22 cellular contexts compared by ENCODE assay signal in the genomic region with DNA sequence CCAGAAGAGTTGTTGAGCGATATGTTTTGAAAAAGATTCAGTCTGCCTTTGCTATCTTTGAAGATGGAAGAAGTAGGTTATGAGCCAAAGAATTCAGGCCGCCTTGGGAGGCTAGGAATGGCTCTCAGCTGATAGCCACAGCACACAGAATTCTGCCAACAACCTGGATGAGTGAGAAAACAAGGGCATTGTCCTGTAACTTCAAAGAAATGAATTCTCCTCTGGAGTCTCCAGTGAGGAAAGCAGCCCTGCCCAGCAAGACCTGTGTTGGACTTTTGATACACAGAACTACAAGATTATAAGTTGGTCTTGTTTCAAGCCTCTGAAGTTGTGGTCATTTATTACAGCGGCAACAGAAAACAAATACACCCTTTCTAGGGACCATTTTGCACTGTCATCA.
A peak's percentile ranks its signal among the peaks of the same experiment; 100 is the strongest.
DNase-seq lines count a peak whose midpoint lies in the region; ATAC-seq and TF ChIP-seq lines count a peak whose summit lies in the region.
"Had no signal": no experiment of that assay in that cellular context is flagged by ENCODE, and none has a peak within 500 bp of the region (broad histone marks: within the 10 kb centered on the region; RNA-seq: fewer than 3 reads in every experiment).

No MANE protein-coding gene starts in this region.

- no peaks in the 10 kb centered on the region for H3K4me1 ChIP-seq in IMR-90 (ENCODE audit: control insufficient read depth, insufficient read depth, low read length)
- peaks cover 7% of the 10 kb centered on the region for H3K4me1 ChIP-seq in neural progenitor cell
- H3K4me1 ChIP-seq: BE2C, SJSA1 had no signal

- CTCF ChIA-PET in IMR-90 (lab: Yijun Ruan, JAX), result no interaction called here

- no peak for TF ChIP-seq RAD21 in IMR-90 (IDR thresholded peaks at IDR 0.05; ENCODE audit: low read length)

- H2BK5ac ChIP-seq in IMR-90 (ENCODE audit: low read depth, low read length, poor library complexity, severe bottlenecking), result no peak overlapping the region

- no peak overlapping the region for H2AK5ac ChIP-seq in IMR-90 (ENCODE audit: low read depth, low read length)

- H3K9me3 Mint-ChIP-seq in neural progenitor cell, result peaks cover 49% of the 10 kb centered on the region
- peaks cover 21% of the 10 kb centered on the region for H3K9me3 Mint-ChIP-seq in activated T-cell treated with anti-CD3 and anti-CD28 coated beads, Interleukin-2, amount 50 U/mL, for 4 hours

- POLR2A ChIA-PET in IMR-90 (lab: Charles Lee; ENCODE audit: unreplicated experiment), result no interaction called here

- no peaks in the 10 kb centered on the region for H3K79me1 ChIP-seq in IMR-90 (ENCODE audit: low read depth in 1 of 2, low read length in 2 of 2)

- H2BK20ac ChIP-seq in IMR-90 (ENCODE audit: low read depth, low read length), result 0 out of 2 replicates have a peak overlapping the region, but pooled peaks have one; percentile 6

- H2AFZ ChIP-seq in IMR-90 (replicated peaks; ENCODE audit: low read length, poor library complexity), result no peak overlapping the region
- peak overlapping the region; percentile 83 for H2AFZ ChIP-seq in neural progenitor cell (replicated peaks)
- H2AFZ ChIP-seq: GM23248 had no signal

- no peak overlapping the region for H3K4me3 ChIP-seq in IMR-90 (ENCODE audit: insufficient read depth, low read depth, low read length)
- no peak overlapping the region for H3K4me3 ChIP-seq in WERI-Rb-1 (ENCODE audit: low read depth, low read length)
- no peak overlapping the region for H3K4me3 ChIP-seq in neural progenitor cell
- H3K4me3 ChIP-seq: GM23248, SJSA1 had no signal

- H3K4me2 ChIP-seq in IMR-90 (ENCODE audit: low read depth, low read length) (no peak overlapping the region), neural progenitor cell (no peak overlapping the region)

- H3K4me1 Mint-ChIP-seq in neural progenitor cell, result peaks cover 22% of the 10 kb centered on the region
- no peaks in the 10 kb centered on the region for H3K4me1 Mint-ChIP-seq in activated T-cell treated with anti-CD3 and anti-CD28 coated beads, Interleukin-2, amount 50 U/mL, for 4 hours (ENCODE audit: low read depth)
- H3K4me1 Mint-ChIP-seq: CD14-positive monocyte had no signal

- no peak overlapping the region for H4K91ac ChIP-seq in IMR-90 (ENCODE audit: insufficient read depth, low read depth, low read length)

- peaks cover 14% of the 10 kb centered on the region for H3K36me3 Mint-ChIP-seq in neural progenitor cell
- no peaks in the 10 kb centered on the region for H3K36me3 Mint-ChIP-seq in activated T-cell treated with anti-CD3 and anti-CD28 coated beads, Interleukin-2, amount 50 U/mL, for 4 hours (ENCODE audit: insufficient read depth)
- H3K36me3 Mint-ChIP-seq: CD14-positive monocyte had no signal

- no peak overlapping the region for H3K4me3 Mint-ChIP-seq in neural progenitor cell
- H3K4me3 Mint-ChIP-seq in activated T-cell treated with anti-CD3 and anti-CD28 coated beads, Interleukin-2, amount 50 U/mL, for 4 hours, result no peak overlapping the region
- H3K4me3 Mint-ChIP-seq: CD14-positive monocyte had no signal

- H3K79me2 ChIP-seq in neural progenitor cell (ENCODE audit: low read depth), result no peaks in the 10 kb centered on the region

- H4K5ac ChIP-seq in IMR-90 (ENCODE audit: low read depth, low read length), result no peak overlapping the region

- no peak overlapping the region for H2BK15ac ChIP-seq in IMR-90 (ENCODE audit: low read depth, low read length)

- no CpG with 5 or more reads among the region's 3 CpGs for WGBS in IMR-90 (ENCODE audit: extremely low coverage in 2 of 2, insufficient read length in 1 of 2), 2 experiments

- no peaks in the 10 kb centered on the region for H3F3A ChIP-seq in neural progenitor cell (ENCODE audit: low read depth)

- H3K23ac ChIP-seq in IMR-90 (ENCODE audit: low read depth, low read length), result no peak overlapping the region

- dilution Hi-C loops in IMR-90 (cut with HindIII; ENCODE audit: low sequenced_read_pairs, unreplicated experiment), result no loop called here

- H3K9ac ChIP-seq in IMR-90 (ENCODE audit: low read depth, low read length), result no peak overlapping the region
- no peak overlapping the region for H3K9ac ChIP-seq in neural progenitor cell
- H3K9ac ChIP-seq: GM23248 had no signal

- H3K27me3 ChIP-seq in IMR-90 (ENCODE audit: control insufficient read depth, insufficient read depth, low read length) (no peaks in the 10 kb centered on the region), WERI-Rb-1 (ENCODE audit: insufficient read depth, low read depth, severe bottlenecking) (no peaks in the 10 kb centered on the region), neural progenitor cell (no peaks in the 10 kb centered on the region)
- H3K27me3 ChIP-seq: BE2C, SJSA1 had no signal

- peaks cover 14% of the 10 kb centered on the region for H3K9me3 ChIP-seq in IMR-90 (ENCODE audit: control insufficient read depth, insufficient read depth, low read length)
- peaks cover 26% of the 10 kb centered on the region for H3K9me3 ChIP-seq in WERI-Rb-1 (ENCODE audit: severe bottlenecking)
- H3K9me3 ChIP-seq in neural progenitor cell (ENCODE audit: low read depth), result peaks cover 17% of the 10 kb centered on the region
- H3K9me3 ChIP-seq: BE2C had no signal

- no peak overlapping the region for H3K4ac ChIP-seq in IMR-90 (ENCODE audit: low read depth, low read length)

- no peak overlapping the region for H3K56ac ChIP-seq in IMR-90 (ENCODE audit: extremely low read depth, insufficient read depth, low read length)

- H3K18ac ChIP-seq in IMR-90 (ENCODE audit: low read depth, low read length), result no peak overlapping the region

- H3K36me3 ChIP-seq in IMR-90 (ENCODE audit: control insufficient read depth, insufficient read depth, low read length), result no peaks in the 10 kb centered on the region
- H3K36me3 ChIP-seq in WERI-Rb-1, result no peaks in the 10 kb centered on the region
- no peaks in the 10 kb centered on the region for H3K36me3 ChIP-seq in neural progenitor cell
- H3K36me3 ChIP-seq: BE2C, SJSA1 had no signal

- H3K27me3 Mint-ChIP-seq in neural progenitor cell (ENCODE audit: insufficient read depth, low read depth), result peaks cover 9% of the 10 kb centered on the region
- H3K27me3 Mint-ChIP-seq in activated T-cell treated with anti-CD3 and anti-CD28 coated beads, Interleukin-2, amount 50 U/mL, for 4 hours (ENCODE audit: low read depth), result no peaks in the 10 kb centered on the region

- no peak overlapping the region for H2BK120ac ChIP-seq in IMR-90 (ENCODE audit: low read depth, low read length)

- no peak for TF ChIP-seq POLR2A in IMR-90 (IDR thresholded peaks at IDR 0.05; ENCODE audit: low read depth, low read length)

- no peak overlapping the region for H3K27ac ChIP-seq in IMR-90 (ENCODE audit: insufficient read depth, low read length)
- peak overlapping the region; percentile 27 for H3K27ac ChIP-seq in WERI-Rb-1
- H3K27ac ChIP-seq in neural progenitor cell, result no peak overlapping the region
- H3K27ac ChIP-seq: GM23248, SJSA1 had no signal

- in situ Hi-C loops in G401 (cut with HindIII; ENCODE audit: low sequenced_read_pairs), result no loop called here
- in situ Hi-C loops in IMR-90 (cut with MboI; ENCODE audit: low sequenced_read_pairs), result no loop called here

- DNase-seq in G401 (ENCODE audit: low spot score) (peak; percentile 65), IMR-90 (no peak), WERI-Rb-1 (no peak), neural progenitor cell (ENCODE audit: low spot score) (no peak), superior temporal gyrus (ENCODE audit: extremely low spot score) (no peak), NCI-H2107 (lab: John Stamatoyannopoulos, UW) (no peak)
- DNase-seq in activated T-cell treated with anti-CD3 and anti-CD28 coated beads, Interleukin-2, amount 50 U/mL, for 4 hours, result no peak
- DNase-seq: ACHN, BE2C, DMS153, DND-41, GM23248, HCEC 1CT, KG1, MM.1S, NCI-H2029, NCI-H526 treated with DMSO at 0.1 percent for 48 hours, OCI-M1 had no signal

- H4K20me1 ChIP-seq in IMR-90 (ENCODE audit: insufficient read depth, low read length), result no peaks in the 10 kb centered on the region
- H4K20me1 ChIP-seq in neural progenitor cell (ENCODE audit: low read depth), result no peaks in the 10 kb centered on the region

- no peak overlapping the region for H2AK9ac ChIP-seq in IMR-90 (replicated peaks; ENCODE audit: low read depth, low read length, poor library complexity)

- BruUV-seq in IMR-90 (replicated peaks; lab: Mats Ljungman, UMichigan), result no TSS peak

- TF ChIP-seq CTCF in IMR-90 (conservative IDR thresholded peaks at IDR 0.05; ENCODE audit: low read depth, low read length) (no peak), WERI-Rb-1 (IDR thresholded peaks at IDR 0.05; ENCODE audit: low read depth, low read length) (no peak), neural progenitor cell (IDR thresholded peaks at IDR 0.05) (no peak)

- H3K27ac Mint-ChIP-seq in neural progenitor cell, result no peak overlapping the region
- H3K27ac Mint-ChIP-seq: CD14-positive monocyte had no signal

- ATAC-seq in IMR-90 (ENCODE audit: low read depth) (no peak), GM21717 (IDR thresholded peaks at IDR 0.05; ENCODE audit: unreplicated experiment) (no peak)
- no peak for ATAC-seq in activated T-cell treated with anti-CD3 and anti-CD28 coated beads, Interleukin-2, amount 50 U/mL, for 4 hours
- ATAC-seq: Right ventricle myocardium inferior had no signal

- H3K9me1 ChIP-seq in IMR-90 (ENCODE audit: insufficient read depth, low read length), result no peaks in the 10 kb centered on the region

- no peak overlapping the region for H4K8ac ChIP-seq in IMR-90 (ENCODE audit: low read depth in 2 of 2, low read length in 2 of 2)

- no peak overlapping the region for H3K14ac ChIP-seq in IMR-90 (replicated peaks; ENCODE audit: low read depth, low read length)

- intact Hi-C loops in IMR-90 (cut with micrococcal nuclease), result no loop called here

TF ChIP-seq in IMR-90, 13 proteins besides CTCF, POLR2A, EP300 and RAD21 (continues in another document):
- TF ChIP-seq RFX5 (IDR thresholded peaks at IDR 0.05; ENCODE audit: low read depth, low read length) (no peak), MAFK (IDR thresholded peaks at IDR 0.05; ENCODE audit: low read depth, low read length) (no peak), NFE2L2 (IDR thresholded peaks at IDR 0.05; ENCODE audit: low read depth, low read length) (no peak), BHLHE40 (IDR thresholded peaks at IDR 0.05; ENCODE audit: low read depth, low read length) (no peak), FOS (IDR thresholded peaks at IDR 0.05; ENCODE audit: low read depth, low read length) (no peak)
- TF ChIP-seq, protein P1, sequence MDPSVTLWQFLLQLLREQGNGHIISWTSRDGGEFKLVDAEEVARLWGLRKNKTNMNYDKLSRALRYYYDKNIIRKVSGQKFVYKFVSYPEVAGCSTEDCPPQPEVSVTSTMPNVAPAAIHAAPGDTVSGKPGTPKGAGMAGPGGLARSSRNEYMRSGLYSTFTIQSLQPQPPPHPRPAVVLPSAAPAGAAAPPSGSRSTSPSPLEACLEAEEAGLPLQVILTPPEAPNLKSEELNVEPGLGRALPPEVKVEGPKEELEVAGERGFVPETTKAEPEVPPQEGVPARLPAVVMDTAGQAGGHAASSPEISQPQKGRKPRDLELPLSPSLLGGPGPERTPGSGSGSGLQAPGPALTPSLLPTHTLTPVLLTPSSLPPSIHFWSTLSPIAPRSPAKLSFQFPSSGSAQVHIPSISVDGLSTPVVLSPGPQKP (IDR thresholded peaks at IDR 0.05; ENCODE audit: borderline replicate concordance, low read depth, low read length), result no peak
